Comparison of ENCODE assay signal across 14 cellular contexts in genomic region chr9:105994970-105995369, GRCh38.
A peak's percentile ranks its signal among the peaks of the same experiment; 100 is the strongest.
DNase-seq lines count a peak whose midpoint lies in the region; TF ChIP-seq lines count a peak whose summit lies in the region.
"Had no signal": no experiment of that assay in that cellular context is flagged by ENCODE, and none has a peak within 500 bp of the region (broad histone marks: within the 10 kb centered on the region; RNA-seq: fewer than 3 reads in every experiment).

No MANE protein-coding gene starts in this region.

- TF ChIP-seq RAD21 in SK-N-SH (IDR thresholded peaks at IDR 0.05; ENCODE audit: low read length) = no peak

- H3K27ac ChIP-seq in CD4-positive, alpha-beta memory T cell (ENCODE audit: low read depth, low read length) = no peak overlapping the region
- no peak overlapping the region for H3K27ac ChIP-seq in SK-N-SH (ENCODE audit: low read depth in 2 of 2, low read length in 1 of 2)
- H3K27ac ChIP-seq: stomach had no signal

- no peaks in the 10 kb centered on the region for H3K9me2 ChIP-seq in SK-N-SH

- CTCF ChIA-PET in CD4-positive, alpha-beta memory T cell (lab: Charles Lee; ENCODE audit: partially characterized antibody) = no interaction called here
- CTCF ChIA-PET in SK-N-SH (lab: Yijun Ruan, JAX) = no interaction called here

- DNase-seq in AG10803 (ENCODE audit: low read depth) (peak; percentile 3), H4 (ENCODE audit: low spot score) (peak; percentile 39), RPMI7951 (ENCODE audit: low read depth) (peak; percentile 65), globus pallidus (ENCODE audit: low spot score) (peak; percentile 61), NCI-H1092 (lab: John Stamatoyannopoulos, UW) (no peak), GM20000 (ENCODE audit: low spot score) (no peak), SK-N-SH (no peak)
- DNase-seq in CD4-positive, alpha-beta memory T cell = no peak
- DNase-seq: activated CD4-positive, alpha-beta T cell treated with anti-CD3 and anti-CD28 coated beads, Interleukin-2, amount 10 ng/mL, durations not matched to agents 24 days and 14 days; immature natural killer cell; MM.1S; stimulated activated CD4-positive, alpha-beta T cell treated with anti-CD3 and anti-CD28 coated beads, Interleukin-15, amount 100 ng/mL, for 24 hours; stomach had no signal

- no peaks in the 10 kb centered on the region for H3F3A ChIP-seq in SK-N-SH (replicated peaks; ENCODE audit: insufficient read depth)

- no peak overlapping the region for H3K4me2 ChIP-seq in SK-N-SH

- no peaks in the 10 kb centered on the region for H3K79me2 ChIP-seq in SK-N-SH (ENCODE audit: insufficient read depth)

- H3K4me1 Mint-ChIP-seq in CD4-positive, alpha-beta memory T cell = no peaks in the 10 kb centered on the region
- H3K4me1 Mint-ChIP-seq: activated CD4-positive, alpha-beta T cell treated with anti-CD3 and anti-CD28 coated beads, Interleukin-2, amount 10 ng/mL, durations not matched to agents 24 days and 14 days; immature natural killer cell had no signal

- H3K9ac ChIP-seq in SK-N-SH = no peak overlapping the region

- POLR2A ChIA-PET in CD4-positive, alpha-beta memory T cell (lab: Charles Lee; ENCODE audit: partially characterized antibody) = no interaction called here
- POLR2A ChIA-PET in SK-N-SH (lab: Yijun Ruan, JAX) = no interaction called here

- H3K27me3 ChIP-seq in CD4-positive, alpha-beta memory T cell (ENCODE audit: insufficient read depth, low read length) = no peaks in the 10 kb centered on the region
- no peaks in the 10 kb centered on the region for H3K27me3 ChIP-seq in SK-N-SH (ENCODE audit: insufficient read depth)
- H3K27me3 ChIP-seq: stomach had no signal

- H2AFZ ChIP-seq in SK-N-SH (ENCODE audit: low read depth) = no peak overlapping the region

- H3K4me3 Mint-ChIP-seq in CD4-positive, alpha-beta memory T cell = no peak overlapping the region
- H3K4me3 Mint-ChIP-seq: activated CD4-positive, alpha-beta T cell treated with anti-CD3 and anti-CD28 coated beads, Interleukin-2, amount 10 ng/mL, durations not matched to agents 24 days and 14 days; immature natural killer cell; nephron had no signal

- intact Hi-C loops in CD4-positive, alpha-beta memory T cell (cut with micrococcal nuclease) = no loop called here

- no peaks in the 10 kb centered on the region for H3K36me3 Mint-ChIP-seq in CD4-positive, alpha-beta memory T cell
- H3K36me3 Mint-ChIP-seq: immature natural killer cell had no signal

- H3K4me3 ChIP-seq in AG10803 (ENCODE audit: low read length) = no peak overlapping the region
- no peak overlapping the region for H3K4me3 ChIP-seq in CD4-positive, alpha-beta memory T cell (ENCODE audit: low read length in 2 of 2)
- no peak overlapping the region for H3K4me3 ChIP-seq in SK-N-SH (ENCODE audit: low read depth in 2 of 2, low read length in 1 of 2)
- H3K4me3 ChIP-seq: stomach had no signal

- H3K36me3 ChIP-seq in CD4-positive, alpha-beta memory T cell (ENCODE audit: insufficient read depth, low read length) = no peaks in the 10 kb centered on the region
- H3K36me3 ChIP-seq in SK-N-SH (replicated peaks in 1 of 2; ENCODE audit: control insufficient read depth in 1 of 2, insufficient read depth in 2 of 2, low read length in 1 of 2) = no peaks in the 10 kb centered on the region
- H3K36me3 ChIP-seq: stomach had no signal

- H3K27ac Mint-ChIP-seq in CD4-positive, alpha-beta memory T cell = no peak overlapping the region
- H3K27ac Mint-ChIP-seq: activated CD4-positive, alpha-beta T cell treated with anti-CD3 and anti-CD28 coated beads, Interleukin-2, amount 10 ng/mL, durations not matched to agents 24 days and 14 days; immature natural killer cell; nephron had no signal

- H3K4me1 ChIP-seq in CD4-positive, alpha-beta memory T cell (ENCODE audit: insufficient read depth, low read length) = no peaks in the 10 kb centered on the region
- no peaks in the 10 kb centered on the region; a peak in 1 of 4 replicates for H3K4me1 ChIP-seq in SK-N-SH (ENCODE audit: control insufficient read depth in 1 of 2, insufficient read depth in 2 of 2, low read depth in 1 of 2, low read length in 1 of 2)
- H3K4me1 ChIP-seq: stomach had no signal

- no peaks in the 10 kb centered on the region for H3K27me3 Mint-ChIP-seq in CD4-positive, alpha-beta memory T cell
- H3K27me3 Mint-ChIP-seq: activated CD4-positive, alpha-beta T cell treated with anti-CD3 and anti-CD28 coated beads, Interleukin-2, amount 10 ng/mL, durations not matched to agents 24 days and 14 days had no signal

- TF ChIP-seq CTCF in AG10803 (conservative IDR thresholded peaks at IDR 0.05; ENCODE audit: low read length) (no peak), GM20000 (IDR thresholded peaks at IDR 0.05; ENCODE audit: extremely low read depth, missing control alignments) (no peak), SK-N-SH (IDR thresholded peaks at IDR 0.05) (no peak)

- H4K20me1 ChIP-seq in SK-N-SH (ENCODE audit: insufficient read depth) = no peaks in the 10 kb centered on the region

- peaks cover 0 to 3% (median 0%) of the 10 kb centered on the region in 8 donors for H3K9me3 Mint-ChIP-seq in CD4-positive, alpha-beta memory T cell
- H3K9me3 Mint-ChIP-seq: activated CD4-positive, alpha-beta T cell treated with anti-CD3 and anti-CD28 coated beads, Interleukin-2, amount 10 ng/mL, durations not matched to agents 24 days and 14 days; immature natural killer cell; nephron had no signal

- TF ChIP-seq EP300 in SK-N-SH (IDR thresholded peaks at IDR 0.05; ENCODE audit: borderline replicate concordance in 1 of 2, low read depth in 1 of 2, low read length in 1 of 2) = no peak

- no peaks in the 10 kb centered on the region for H3K9me3 ChIP-seq in CD4-positive, alpha-beta memory T cell (ENCODE audit: control insufficient read depth in 1 of 2, low read length in 2 of 2)
- H3K9me3 ChIP-seq in SK-N-SH = no peaks in the 10 kb centered on the region
- H3K9me3 ChIP-seq: stomach had no signal

- 83% methylated on average over 1 of the region's 2 CpGs for WGBS in SK-N-SH (ENCODE audit: low lambda C conversion rate)

TF ChIP-seq in SK-N-SH, 30 proteins besides CTCF, POLR2A, EP300 and RAD21 (continues in another document):
- TF ChIP-seq TEAD4 (IDR thresholded peaks at IDR 0.05; ENCODE audit: borderline replicate concordance, insufficient read depth) (no peak), YY1 (IDR thresholded peaks at IDR 0.05; ENCODE audit: low read depth) (no peak), RFX5 (IDR thresholded peaks at IDR 0.05; ENCODE audit: low read length) (no peak), MXI1 (IDR thresholded peaks at IDR 0.05; ENCODE audit: low read depth, low read length) (no peak), RXRA (IDR thresholded peaks at IDR 0.05; ENCODE audit: borderline replicate concordance, low read depth) (no peak), REST (IDR thresholded peaks at IDR 0.05; ENCODE audit: low read depth, low read length) (no peak), RCOR1 (IDR thresholded peaks at IDR 0.05; ENCODE audit: low read length) (no peak), SIN3A (IDR thresholded peaks at IDR 0.05; ENCODE audit: borderline replicate concordance, low read depth, low read length) (no peak), POLR2AphosphoS5 (IDR thresholded peaks at IDR 0.05; ENCODE audit: low read depth, low read length) (no peak), FOXM1 (IDR thresholded peaks at IDR 0.05; ENCODE audit: low read depth) (no peak)
- TF ChIP-seq, protein P1, sequence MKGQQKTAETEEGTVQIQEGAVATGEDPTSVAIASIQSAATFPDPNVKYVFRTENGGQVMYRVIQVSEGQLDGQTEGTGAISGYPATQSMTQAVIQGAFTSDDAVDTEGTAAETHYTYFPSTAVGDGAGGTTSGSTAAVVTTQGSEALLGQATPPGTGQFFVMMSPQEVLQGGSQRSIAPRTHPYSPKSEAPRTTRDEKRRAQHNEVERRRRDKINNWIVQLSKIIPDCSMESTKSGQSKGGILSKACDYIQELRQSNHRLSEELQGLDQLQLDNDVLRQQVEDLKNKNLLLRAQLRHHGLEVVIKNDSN (IDR thresholded peaks at IDR 0.05; ENCODE audit: borderline replicate concordance, low read depth) = no peak
- TF ChIP-seq, protein P2, sequence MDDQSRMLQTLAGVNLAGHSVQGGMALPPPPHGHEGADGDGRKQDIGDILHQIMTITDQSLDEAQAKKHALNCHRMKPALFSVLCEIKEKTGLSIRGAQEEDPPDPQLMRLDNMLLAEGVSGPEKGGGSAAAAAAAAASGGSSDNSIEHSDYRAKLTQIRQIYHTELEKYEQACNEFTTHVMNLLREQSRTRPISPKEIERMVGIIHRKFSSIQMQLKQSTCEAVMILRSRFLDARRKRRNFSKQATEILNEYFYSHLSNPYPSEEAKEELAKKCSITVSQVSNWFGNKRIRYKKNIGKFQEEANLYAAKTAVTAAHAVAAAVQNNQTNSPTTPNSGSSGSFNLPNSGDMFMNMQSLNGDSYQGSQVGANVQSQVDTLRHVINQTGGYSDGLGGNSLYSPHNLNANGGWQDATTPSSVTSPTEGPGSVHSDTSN (IDR thresholded peaks at IDR 0.05) = no peak

Comparison
In these comparisons a context has a peak if more than half of its experiments do, and no peak if none do; other contexts are left out.
1. DNase-seq: peak in AG10803 (single experiment), H4 (single experiment), RPMI7951 (single experiment) and globus pallidus (single experiment); none in NCI-H1092 (single experiment), CD4-positive, alpha-beta memory T cell (0 of 5), GM20000 (single experiment) and SK-N-SH (single experiment).